In genomic region chr16:4322121-4323035, GRCh38 we compare ENCODE assay signal across 12 cellular contexts. TPM values are rescaled to one million over a fixed set of nuclear protein-coding genes. Genes with fewer than 3 reads are reported as not detected.
A peak's percentile ranks its signal among the peaks of the same experiment; 100 is the strongest.
DNase-seq lines count a peak whose midpoint lies in the region; ATAC-seq, FAIRE-seq and TF ChIP-seq lines count a peak whose summit lies in the region.
"Had no signal": no experiment of that assay in that cellular context is flagged by ENCODE, and none has a peak within 500 bp of the region (broad histone marks: within the 10 kb centered on the region; RNA-seq: fewer than 3 reads in every experiment).

No MANE protein-coding gene starts in this region.

- in situ Hi-C loops in Panc1 (cut with HindIII; ENCODE audit: low pct_unique_long_range_greater_than_20kb, low sequenced_read_pairs), result no loop called here

- H3K27ac ChIP-seq in Panc1 (ENCODE audit: low read length) (peak overlapping the region; percentile 92), duodenal mucosa (ENCODE audit: low read depth, low read length) (peak overlapping the region; percentile 51), muscle layer of colon (ENCODE audit: low read depth, low read length) (peak overlapping the region; percentile 82), tibial artery (peak overlapping the region; percentile 93 to 99)
- H3K27ac ChIP-seq: WERI-Rb-1 had no signal

- H3K36me3 ChIP-seq in Panc1 (ENCODE audit: control insufficient read depth, insufficient read depth, low read length) (no peaks in the 10 kb centered on the region), duodenal mucosa (ENCODE audit: control insufficient read depth in 1 of 2, insufficient read depth in 2 of 2, low read length in 2 of 2) (no peaks in the 10 kb centered on the region), muscle layer of colon (ENCODE audit: insufficient read depth, low read length) (no peaks in the 10 kb centered on the region), tibial artery (no peaks in the 10 kb centered on the region)
- H3K36me3 ChIP-seq: WERI-Rb-1 had no signal

- no TSS peak for BruUV-seq in Panc1 (replicated peaks; lab: Mats Ljungman, UMichigan)

- no peak for DNase-seq in Panc1 (ENCODE audit: low read depth, low spot score)
- peak in 1 of 2 donors; percentile 72 for DNase-seq in tibial artery
- no peak for DNase-seq in HuH-7 (ENCODE audit: low spot score)
- DNase-seq in frontal cortex (ENCODE audit: low spot score in 2 of 2), result no peak
- no peak for DNase-seq in DMS79 (lab: John Stamatoyannopoulos, UW)
- DNase-seq: naive thymus-derived CD4-positive, alpha-beta T cell; NCI-H187 treated with DMSO at 0.1 percent for 48 hours; NCI-H446; stimulated activated naive CD8-positive, alpha-beta T cell treated with anti-CD3 and anti-CD28 coated beads, Interleukin-15, Interleukin-2, amounts not matched to agents 100 U/mL and 50 U/mL, for 24 hours; WERI-Rb-1 had no signal

- peaks cover 96% of the 10 kb centered on the region for H3K4me1 ChIP-seq in Panc1 (ENCODE audit: control insufficient read depth, insufficient read depth, low read length)
- peaks cover 11 to 18% of the 10 kb centered on the region in 2 donors for H3K4me1 ChIP-seq in duodenal mucosa (ENCODE audit: control insufficient read depth in 1 of 2, insufficient read depth in 2 of 2, low read length in 2 of 2)
- H3K4me1 ChIP-seq in muscle layer of colon (ENCODE audit: insufficient read depth, low read length), result peaks cover 71% of the 10 kb centered on the region
- H3K4me1 ChIP-seq in tibial artery, result peaks cover 0 to 100% (median 96%) of the 10 kb centered on the region in 4 donors

- no peak for FAIRE-seq in frontal cortex (lab: Jason Lieb, UNC)

- H3K27me3 ChIP-seq in Panc1 (ENCODE audit: control insufficient read depth, insufficient read depth, low read length), result no peaks in the 10 kb centered on the region
- H3K27me3 ChIP-seq in duodenal mucosa (ENCODE audit: control insufficient read depth in 1 of 2, insufficient read depth in 2 of 2, low read length in 2 of 2), result peaks cover 1 to 8% of the 10 kb centered on the region in 2 donors
- no peaks in the 10 kb centered on the region for H3K27me3 ChIP-seq in muscle layer of colon (ENCODE audit: control insufficient read depth in 1 of 2, insufficient read depth in 2 of 2, low read length in 2 of 2)
- H3K27me3 ChIP-seq in tibial artery, result no peaks in the 10 kb centered on the region

- intact Hi-C loops in Panc1 (cut with micrococcal nuclease; ENCODE audit: unreplicated experiment), result no loop called here
- intact Hi-C loops in tibial artery (cut with DNase I; ENCODE audit: low total_unique reads), result loop anchor here (10.0 kb wide), 1 partner anchor 118 kb away; no protein-coding TSS in a partner anchor

- no peaks in the 10 kb centered on the region for H3K9me3 ChIP-seq in Panc1 (ENCODE audit: control insufficient read depth, insufficient read depth, low read depth, low read length)
- no peaks in the 10 kb centered on the region for H3K9me3 ChIP-seq in duodenal mucosa (ENCODE audit: control insufficient read depth in 1 of 2, low read length in 2 of 2)
- H3K9me3 ChIP-seq in muscle layer of colon (ENCODE audit: low read length), result no peaks in the 10 kb centered on the region
- no peaks in the 10 kb centered on the region for H3K9me3 ChIP-seq in tibial artery

- TF ChIP-seq CTCF in Panc1 (IDR thresholded peaks at IDR 0.05), result no peak
- no peak for TF ChIP-seq CTCF in tibial artery (IDR thresholded peaks at IDR 0.05)

- POLR2A ChIA-PET in Panc1 (lab: Charles Lee), result no interaction called here

- ATAC-seq in Panc1, result peak; percentile 5
- ATAC-seq: naive thymus-derived CD4-positive, alpha-beta T cell; stimulated activated naive CD8-positive, alpha-beta T cell treated with anti-CD3 and anti-CD28 coated beads, Interleukin-15, Interleukin-2, amounts not matched to agents 100 U/mL and 50 U/mL, for 24 hours had no signal

- H3K4me3 ChIP-seq in Panc1 (ENCODE audit: low read depth in 2 of 2, low read length in 2 of 2) (peak overlapping the region in 1 of 2 experiments; percentile 17; a peak in 1 of 4 replicates), duodenal mucosa (ENCODE audit: low read depth in 1 of 2, low read length in 2 of 2) (no peak overlapping the region), muscle layer of colon (ENCODE audit: low read depth in 1 of 2, low read length in 2 of 2) (no peak overlapping the region), tibial artery (no peak overlapping the region)

- no peak overlapping the region for H3K9ac ChIP-seq in duodenal mucosa (ENCODE audit: low read depth in 1 of 2, low read length in 2 of 2)
- no peak overlapping the region for H3K9ac ChIP-seq in muscle layer of colon (ENCODE audit: low read length)

- CTCF ChIA-PET in Panc1 (lab: Charles Lee), result no interaction called here

RNA-seq across cellular contexts. Expression of gene GLIS2, which starts 6.5 kb away (rescaled TPM):
- total RNA-seq in Panc1 (2021; ENCODE audit: unreplicated experiment) (87.3 TPM), frontal cortex (8.6 TPM)
- 78.7 TPM for polyA plus RNA-seq in Panc1 (2012; ENCODE audit: insufficient read length)
- polyA plus RNA-seq: naive thymus-derived CD4-positive, alpha-beta T cell had no signal

RNA-seq across cellular contexts. Expression of gene PAM16, which starts 28.7 kb away (rescaled TPM):
- total RNA-seq in Panc1 (2021; ENCODE audit: unreplicated experiment), result 104 TPM
- polyA plus RNA-seq in Panc1 (2012; ENCODE audit: insufficient read length), result 105 TPM
- total RNA-seq in frontal cortex, result 28.5 TPM

RNA-seq across cellular contexts. Expression of gene VASN, which starts 49.3 kb away (rescaled TPM):
- total RNA-seq in Panc1 (2021; ENCODE audit: unreplicated experiment), result 33.5 TPM
- 34.7 TPM for polyA plus RNA-seq in Panc1 (2012; ENCODE audit: insufficient read length)
- total RNA-seq in frontal cortex, result 1.6 TPM

RNA-seq across cellular contexts. Expression of gene TFAP4, which starts 49.6 kb away (rescaled TPM):
- 11.1 TPM for total RNA-seq in Panc1 (2021; ENCODE audit: unreplicated experiment)
- 18.7 TPM for polyA plus RNA-seq in Panc1 (2012; ENCODE audit: insufficient read length)
- total RNA-seq in frontal cortex, result 14.7 TPM

Comparison
In these comparisons a context has a peak if more than half of its experiments do, and no peak if none do; other contexts are left out.
1. RNA of gene VASN, which starts 49.3 kb away (total RNA-seq): 33.5 TPM in Panc1 (single experiment); 1.6 TPM in frontal cortex (single experiment); every median in the first group is over 10 times any median in the second.
2. Peak in every context shown above with its lines, with median percentiles within 50 percentile points of each other: H3K27ac ChIP-seq.